In the genomic region with DNA sequence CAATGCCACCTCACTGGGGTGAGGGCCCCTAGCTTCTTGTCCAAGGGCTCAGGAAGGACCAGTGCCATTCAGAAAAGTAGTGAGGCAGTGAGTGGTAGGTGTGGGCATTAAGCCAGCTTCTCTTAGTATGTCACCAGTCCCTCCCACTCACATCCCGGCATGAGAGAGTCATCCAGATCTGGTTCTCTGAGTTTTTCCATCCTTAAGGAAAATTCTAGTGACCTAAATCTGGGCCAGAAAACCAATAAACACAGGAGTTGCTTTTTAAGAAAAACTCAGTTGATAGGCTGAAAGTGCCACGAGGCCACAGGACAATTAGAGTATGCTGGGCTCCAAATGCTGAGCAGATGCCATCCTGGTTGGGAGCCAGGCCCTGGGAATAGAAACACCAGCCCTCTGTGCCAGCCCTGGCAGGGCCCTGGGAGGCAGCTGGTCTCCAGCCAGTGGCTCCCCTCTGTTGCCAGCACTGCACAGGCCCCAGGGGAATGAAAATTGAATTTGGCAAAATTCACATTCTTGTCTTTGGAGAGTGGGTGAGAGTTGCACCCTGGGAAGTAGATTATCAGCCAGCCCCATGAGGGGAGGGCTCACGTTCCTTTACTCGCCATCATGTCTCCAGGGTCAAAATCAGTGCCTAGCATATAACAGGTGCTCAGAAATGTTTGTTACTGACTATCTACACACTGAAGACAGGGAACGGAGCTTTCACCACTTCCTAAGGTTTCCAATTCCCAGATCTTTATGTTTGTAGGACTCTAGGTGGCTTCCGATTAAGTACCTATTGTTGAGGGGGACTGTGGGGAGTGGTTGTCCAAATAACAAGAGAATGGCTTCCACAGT, we compare ENCODE assay signal across 9 cellular contexts. TPM values are rescaled to one million over a fixed set of nuclear protein-coding genes. Genes with fewer than 3 reads are reported as not detected.
A peak's percentile ranks its signal among the peaks of the same experiment; 100 is the strongest.
DNase-seq lines count a peak whose midpoint lies in the region; ATAC-seq and TF ChIP-seq lines count a peak whose summit lies in the region.
"Had no signal": no experiment of that assay in that cellular context is flagged by ENCODE, and none has a peak within 500 bp of the region (broad histone marks: within the 10 kb centered on the region; RNA-seq: fewer than 3 reads in every experiment).

No MANE protein-coding gene starts in this region.

- intact Hi-C loops in CD8-positive, alpha-beta T cell (cut with DNase I, micrococcal nuclease): no loop called here

- H3K4me3 ChIP-seq in foreskin fibroblast (ENCODE audit: low read depth in 1 of 2, low read length in 2 of 2): no peak overlapping the region
- H3K4me3 ChIP-seq in CD8-positive, alpha-beta T cell (ENCODE audit: low read depth, low read length): no peak overlapping the region

- H3K27ac ChIP-seq in CD8-positive, alpha-beta T cell (ENCODE audit: low read depth, low read length): no peak overlapping the region

- H3K27me3 Mint-ChIP-seq in CD8-positive, alpha-beta T cell (ENCODE audit: low read depth): peaks cover 19% of the 10 kb centered on the region

- H3K4me1 Mint-ChIP-seq in CD8-positive, alpha-beta T cell (ENCODE audit: low read depth): no peaks in the 10 kb centered on the region

- DNase-seq in EH (ENCODE audit: low read depth) (peak; percentile 73), RPMI7951 (ENCODE audit: low read depth) (peak; percentile 84), foreskin fibroblast (peak; percentile 33 to 58), pulmonary artery endothelial cell (ENCODE audit: low read depth, low spot score) (peak; percentile 67), DMS53 treated with DMSO at 0.1 percent for 48 hours (lab: John Stamatoyannopoulos, UW; ENCODE audit: unreplicated experiment) (no peak)
- DNase-seq in CD8-positive, alpha-beta T cell: no peak
- no peak for DNase-seq in stimulated activated CD4-positive, alpha-beta T cell treated with anti-CD3 and anti-CD28 coated beads, Interleukin-15, amount 100 ng/mL, for 24 hours
- DNase-seq: effector CD4-positive, alpha-beta T cell had no signal

- H3K9me3 Mint-ChIP-seq in CD8-positive, alpha-beta T cell: peaks cover 5% of the 10 kb centered on the region

- H3K4me1 ChIP-seq in CD8-positive, alpha-beta T cell (ENCODE audit: insufficient read depth, low read length): peaks cover 12% of the 10 kb centered on the region

- no peaks in the 10 kb centered on the region for H3K36me3 ChIP-seq in CD8-positive, alpha-beta T cell (ENCODE audit: insufficient read depth, low read length)

- no peak overlapping the region for H3K27ac Mint-ChIP-seq in CD8-positive, alpha-beta T cell

- no peak overlapping the region for H3K4me3 Mint-ChIP-seq in CD8-positive, alpha-beta T cell

- H3K36me3 Mint-ChIP-seq in CD8-positive, alpha-beta T cell: no peaks in the 10 kb centered on the region

- POLR2A ChIA-PET in CD8-positive, alpha-beta T cell (lab: Charles Lee): no interaction called here

- no peak for ATAC-seq in HG02610 (IDR thresholded peaks at IDR 0.05; ENCODE audit: unreplicated experiment)
- no peak for ATAC-seq in CD8-positive, alpha-beta T cell

- H3K9me3 ChIP-seq in CD8-positive, alpha-beta T cell (ENCODE audit: low read length): no peaks in the 10 kb centered on the region

- H3K27me3 ChIP-seq in CD8-positive, alpha-beta T cell (ENCODE audit: insufficient read depth, low read length): no peaks in the 10 kb centered on the region

- CTCF ChIA-PET in CD8-positive, alpha-beta T cell (lab: Charles Lee): no interaction called here

- TF ChIP-seq CTCF in foreskin fibroblast (IDR thresholded peaks at IDR 0.05; ENCODE audit: low read depth, low read length): no peak
- no peak for TF ChIP-seq CTCF in CD8-positive, alpha-beta T cell (IDR thresholded peaks at IDR 0.05)

RNA-seq across cellular contexts. Expression of gene FAM43A, which starts 52.8 kb away (rescaled TPM):
- total RNA-seq in RPMI7951 (2014; rRNA removed; shearing (Covaris generic)): 1.8 and 3.5 TPM in 2 replicates
- 170 and 181 TPM in 2 replicates for total RNA-seq in pulmonary artery endothelial cell
- 10 to 100 TPM; 12.7 to 13.0 TPM for total RNA-seq in CD8-positive, alpha-beta T cell

Comparison
In these comparisons a context has a peak if more than half of its experiments do, and no peak if none do; other contexts are left out.
1. DNase-seq: peak in EH (single experiment), RPMI7951 (single experiment), foreskin fibroblast (2 of 2) and pulmonary artery endothelial cell (single experiment); none in CD8-positive, alpha-beta T cell (0 of 7), DMS53 treated with DMSO at 0.1 percent for 48 hours (single experiment) and stimulated activated CD4-positive, alpha-beta T cell treated with anti-CD3 and anti-CD28 coated beads, Interleukin-15, amount 100 ng/mL, for 24 hours (single experiment).
2. RNA of gene FAM43A, which starts 52.8 kb away (total RNA-seq): 170 to 181 TPM in pulmonary artery endothelial cell; 12.7 to 13.0 TPM in CD8-positive, alpha-beta T cell and 1.8 to 3.5 TPM in RPMI7951; every median in the first group is over 10 times any median in the second.